In genomic region chr22:37218771-37219411, GRCh38 we compare ENCODE assay signal across 8 cellular contexts. TPM values are rescaled to one million over a fixed set of nuclear protein-coding genes. Genes with fewer than 3 reads are reported as not detected.
DNase-seq lines count a peak whose midpoint lies in the region; ATAC-seq and TF ChIP-seq lines count a peak whose summit lies in the region.

No MANE protein-coding gene starts in this region.

- POLR2A ChIA-PET in RWPE1 (lab: Yijun Ruan, JAX; ENCODE audit: low non-redundant PET) = no interaction called here

- H3K36me3 ChIP-seq in SJCRH30 = no peaks in the 10 kb centered on the region

- no peaks in the 10 kb centered on the region; the same call in 1 of the 2 replicates for H3K27me3 ChIP-seq in SJCRH30

- CTCF ChIA-PET in RWPE1 (lab: Yijun Ruan, JAX) = interaction anchor here (0.5 kb wide), 1 partner anchor 386 kb away, joined by 3 read pairs; no protein-coding TSS in a partner anchor

- no peak for TF ChIP-seq CTCF in RWPE1 (conservative IDR thresholded peaks at IDR 0.05; ENCODE audit: low read depth)

- no peaks in the 10 kb centered on the region for H3K4me1 ChIP-seq in SJCRH30

- ATAC-seq in GM19351 (IDR thresholded peaks at IDR 0.05; ENCODE audit: unreplicated experiment) (peak; percentile 85), HG03196 (IDR thresholded peaks at IDR 0.05; ENCODE audit: unreplicated experiment) (peak; percentile 65)

- no peaks in the 10 kb centered on the region for H3K9me3 ChIP-seq in SJCRH30 (replicated peaks)

- no peak overlapping the region for H3K4me3 ChIP-seq in SJCRH30

- no peak overlapping the region for H3K27ac ChIP-seq in RWPE1
- H3K27ac ChIP-seq in substantia nigra (ENCODE audit: low read depth, low read length, poor library complexity, severe bottlenecking) = no peak overlapping the region
- no peak overlapping the region for H3K27ac ChIP-seq in SJCRH30

- DNase-seq in activated T-cell treated with anti-CD3 and anti-CD28 coated beads, Interleukin-2, amount 50 U/mL, for 1 hour = peak; percentile 68
- DNase-seq in stimulated activated CD4-positive, alpha-beta T cell treated with anti-CD3 and anti-CD28 coated beads, TNF-alpha, amount 100 ng/mL, for 4 hours (ENCODE audit: low read depth in 3 of 3) = peak in 2 of 3 experiments; percentile 62 to 70
- DNase-seq in mesenteric fat pad (ENCODE audit: low spot score) (no peak), RWPE1 (ENCODE audit: low spot score) (no peak), substantia nigra (lab: John Stamatoyannopoulos, UW) (no peak), SJCRH30 (no peak)

RNA-seq across cellular contexts. Expression of gene SSTR3, which starts 6.6 kb away (rescaled TPM):
- not detected for total RNA-seq in mesenteric fat pad
- not detected in 2 replicates for total RNA-seq in SJCRH30 (2014; rRNA removed; shearing (Covaris generic))

RNA-seq across cellular contexts. Expression of gene RAC2, which starts 25.2 kb away (rescaled TPM):
- total RNA-seq in mesenteric fat pad = 26.1 TPM
- total RNA-seq in SJCRH30 (2014; rRNA removed; shearing (Covaris generic)) = not detected in 2 replicates

RNA-seq across cellular contexts. Expression of gene C1QTNF6, which starts 30.8 kb away (rescaled TPM):
- 1.3 TPM for total RNA-seq in mesenteric fat pad
- total RNA-seq in SJCRH30 (2014; rRNA removed; shearing (Covaris generic)) = 0.08 TPM in 1 of 2 replicates, not detected in the other

Comparison
In these comparisons a context has a peak if more than half of its experiments do, and no peak if none do; other contexts are left out.
1. DNase-seq: peak in activated T-cell treated with anti-CD3 and anti-CD28 coated beads, Interleukin-2, amount 50 U/mL, for 1 hour (single experiment) and stimulated activated CD4-positive, alpha-beta T cell treated with anti-CD3 and anti-CD28 coated beads, TNF-alpha, amount 100 ng/mL, for 4 hours (2 of 3); none in mesenteric fat pad (single experiment), RWPE1 (single experiment), substantia nigra (0 of 49) and SJCRH30 (0 of 2).
2. RNA of gene RAC2, which starts 25.2 kb away (total RNA-seq): 26.1 TPM in mesenteric fat pad (single experiment); not detected in SJCRH30; every median in the first group is over 10 times any median in the second.